2 cellular contexts compared by ENCODE assay signal in genomic region chr6:87684895-87685654, GRCh38.
TF ChIP-seq lines count a peak whose summit lies in the region.

No MANE protein-coding gene starts in this region.

TF ChIP-seq in K562, 482 proteins besides CTCF, POLR2A, EP300 and RAD21:
- TF ChIP-seq ZFP36 (IDR thresholded peaks at IDR 0.05; ENCODE audit: low read depth, low read length, partially characterized antibody): peak; percentile 7
- no peak for TF ChIP-seq CHCHD3 (CRISPR knock-in tag; IDR thresholded peaks at IDR 0.05)

TF ChIP-seq in HepG2, 621 proteins besides CTCF, POLR2A, EP300 and RAD21:
- TF ChIP-seq ZNF704 (CRISPR knock-in tag; IDR thresholded peaks at IDR 0.05; ENCODE audit: borderline replicate concordance) (no peak), ZNF83 (CRISPR knock-in tag; IDR thresholded peaks at IDR 0.05; ENCODE audit: borderline replicate concordance) (no peak), EHMT2 (IDR thresholded peaks at IDR 0.05; ENCODE audit: borderline replicate concordance, low read depth, low read length) (no peak), IRX3 (CRISPR knock-in tag; IDR thresholded peaks at IDR 0.05; ENCODE audit: borderline replicate concordance, low read depth) (no peak), CREB1 (IDR thresholded peaks at IDR 0.05) (no peak), CREB1 (CRISPR knock-in tag; IDR thresholded peaks at IDR 0.05) (peak; percentile 34; the same call in 1 of the 2 replicates), ZNF7 (CRISPR knock-in tag; IDR thresholded peaks at IDR 0.05) (peak; percentile 96), CEBPB (IDR thresholded peaks at IDR 0.05; ENCODE audit: borderline replicate concordance, low read depth, low read length) (0 out of 2 replicates have a peak, but pooled peaks have one; percentile 25)
